In genomic region chr20:63071541-63072181, GRCh38 we compare ENCODE assay signal across 8 cellular contexts.
DNase-seq lines count a peak whose midpoint lies in the region; ATAC-seq, FAIRE-seq and TF ChIP-seq lines count a peak whose summit lies in the region.

No MANE protein-coding gene starts in this region.

- H3K27ac Mint-ChIP-seq in immature natural killer cell = no peak overlapping the region

- H3K4me3 ChIP-seq in HEK293 (ENCODE audit: low read depth, low read length) = no peak overlapping the region
- no peak overlapping the region for H3K4me3 ChIP-seq in kidney (ENCODE audit: low read length in 2 of 2)

- H3K9me3 Mint-ChIP-seq in immature natural killer cell = peaks cover 0 to 7% (median 5%) of the 10 kb centered on the region in 6 donors

- no peak for ATAC-seq in GM19023 (IDR thresholded peaks at IDR 0.05; ENCODE audit: unreplicated experiment)
- no peak for ATAC-seq in GM18498 (IDR thresholded peaks at IDR 0.05; ENCODE audit: unreplicated experiment)

- H3K4me1 ChIP-seq in HEK293 (ENCODE audit: control insufficient read depth, insufficient read depth, low read length) (no peaks in the 10 kb centered on the region), kidney (ENCODE audit: control insufficient read depth in 1 of 2, insufficient read depth in 1 of 2, low read depth in 1 of 2, low read length in 2 of 2) (no peaks in the 10 kb centered on the region)

- peaks cover 0 to 8% of the 10 kb centered on the region in 2 donors for H3K4me1 Mint-ChIP-seq in immature natural killer cell

- CTCF ChIA-PET in HEK293 (lab: Yijun Ruan, JAX) = interaction anchor here (0.5 to 1.3 kb wide), 4 partner anchors 16 to 669 kb away, joined by 3 to 4 read pairs (median 3); no protein-coding TSS in a partner anchor

- no peak overlapping the region for H3K9ac ChIP-seq in kidney (ENCODE audit: low read length in 2 of 2)

- H3K36me3 ChIP-seq in HEK293 (ENCODE audit: control insufficient read depth in 2 of 2, insufficient read depth in 1 of 2, low read length in 2 of 2) = no peaks in the 10 kb centered on the region
- no peaks in the 10 kb centered on the region for H3K36me3 ChIP-seq in kidney (ENCODE audit: control insufficient read depth in 1 of 2, insufficient read depth in 2 of 2, low read length in 2 of 2)

- H3K27me3 Mint-ChIP-seq in immature natural killer cell (ENCODE audit: low read depth in 3 of 3) = peaks cover 11 to 23% (median 14%) of the 10 kb centered on the region in 3 donors

- FAIRE-seq in kidney (lab: Jason Lieb, UNC) = no peak

- no peak overlapping the region for H3K27ac ChIP-seq in HEK293 (ENCODE audit: extremely low read depth, low read depth, low read length)
- H3K27ac ChIP-seq in kidney (ENCODE audit: low read depth in 2 of 2, low read length in 2 of 2) = no peak overlapping the region

- peaks cover 0 to 4% (median 0%) of the 10 kb centered on the region in 3 donors for H3K36me3 Mint-ChIP-seq in immature natural killer cell

- TF ChIP-seq CTCF in HEK293 (tag by site-specific recombination; IDR thresholded peaks at IDR 0.05) (no peak), kidney (IDR thresholded peaks at IDR 0.05; ENCODE audit: borderline replicate concordance, extremely low read depth, insufficient read depth) (no peak)

- POLR2A ChIA-PET in HEK293 (lab: Yijun Ruan, JAX) = interaction anchor here (0.6 to 1.0 kb wide), 3 partner anchors 23 to 108 kb away, joined by 4 to 6 read pairs (median 4); no protein-coding TSS in a partner anchor

- H3K4me3 Mint-ChIP-seq in immature natural killer cell = peak overlapping the region in 2 of 5 donors; percentile 21 to 48

- peak; percentile 89 for DNase-seq in AG08396 (ENCODE audit: low spot score)
- DNase-seq in activated T-cell treated with anti-CD3 and anti-CD28 coated beads, Interleukin-2, amount 50 U/mL, for 48 hours = peak; percentile 50 to 54
- peak; percentile 61 for DNase-seq in kidney
- no peak for DNase-seq in immature natural killer cell
- no peak for DNase-seq in NCI-H2107 treated with DMSO at 0.1 percent for 48 hours (lab: John Stamatoyannopoulos, UW; ENCODE audit: unreplicated experiment)

- H3K9me3 ChIP-seq in HEK293 (ENCODE audit: control insufficient read depth, insufficient read depth, low read depth, low read length) = no peaks in the 10 kb centered on the region
- peaks cover 0 to 4% of the 10 kb centered on the region in 2 donors for H3K9me3 ChIP-seq in kidney (ENCODE audit: control insufficient read depth in 1 of 2, low read length in 2 of 2)

- intact Hi-C loops in kidney (cut with DNase I) = no loop called here

TF ChIP-seq in HEK293, 187 proteins besides CTCF, POLR2A, EP300 and RAD21:
- TF ChIP-seq BCL6B (tag by site-specific recombination; IDR thresholded peaks at IDR 0.05) (no peak), KLF1 (tag by site-specific recombination; IDR thresholded peaks at IDR 0.05) (0 out of 2 replicates have a peak, but pooled peaks have one; percentile 22), SP2 (tag by site-specific recombination; IDR thresholded peaks at IDR 0.05) (peak; percentile 34), ZNF530 (tag by site-specific recombination; IDR thresholded peaks at IDR 0.05; ENCODE audit: low read depth) (no peak), KLF9 (tag by site-specific recombination; IDR thresholded peaks at IDR 0.05; ENCODE audit: low read depth) (0 out of 2 replicates have a peak, but pooled peaks have one; percentile 15)

Comparison
In these comparisons a context has a peak if more than half of its experiments do, and no peak if none do; other contexts are left out.
1. DNase-seq: peak in AG08396 (single experiment), activated T-cell treated with anti-CD3 and anti-CD28 coated beads, Interleukin-2, amount 50 U/mL, for 48 hours (2 of 2) and kidney (single experiment); none in immature natural killer cell (0 of 3) and NCI-H2107 treated with DMSO at 0.1 percent for 48 hours (single experiment).